ENCODE assay signal across 1 cellular context in genomic region chr20:18052856-18053255, GRCh38.
TF ChIP-seq lines count a peak whose summit lies in the region.

No MANE protein-coding gene starts in this region.

TF ChIP-seq in GM23338, 12 proteins besides CTCF, POLR2A, EP300 and RAD21 (continued from another document):
- TF ChIP-seq CREB1 (CRISPR knock-in tag; IDR thresholded peaks at IDR 0.05; ENCODE audit: low read depth) (no peak), STAT1 (IDR thresholded peaks at IDR 0.05; ENCODE audit: unreplicated experiment) (no peak), EZH2 (IDR thresholded peaks at IDR 0.05; ENCODE audit: low read depth, unreplicated experiment) (no peak), ZNF462 (CRISPR knock-in tag; IDR thresholded peaks at IDR 0.05) (no peak)
